ENCODE assay signal across 15 cellular contexts in the genomic region with DNA sequence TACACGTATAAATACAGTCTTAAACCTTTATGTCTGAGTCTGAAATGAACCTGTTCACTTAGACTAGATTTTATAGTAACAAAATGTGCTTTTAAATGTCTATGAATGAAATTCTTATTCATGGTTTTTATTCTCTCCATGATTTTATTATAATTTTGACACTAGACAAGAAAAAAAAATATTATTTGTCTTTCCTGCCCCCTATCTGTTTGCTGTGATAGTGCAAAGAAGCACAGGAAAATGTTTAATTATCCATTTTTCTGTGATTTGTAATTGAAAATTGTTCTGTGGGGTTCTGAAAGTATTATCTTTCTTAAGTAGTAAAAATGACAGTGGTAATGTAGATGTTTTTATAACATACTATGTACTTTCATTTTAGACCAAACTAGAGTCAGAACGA. TPM values are rescaled to one million over a fixed set of nuclear protein-coding genes. Genes with fewer than 3 reads are reported as not detected.
DNase-seq lines count a peak whose midpoint lies in the region; ATAC-seq and TF ChIP-seq lines count a peak whose summit lies in the region.
"Had no signal": no experiment of that assay in that cellular context is flagged by ENCODE, and none has a peak within 500 bp of the region (broad histone marks: within the 10 kb centered on the region; RNA-seq: fewer than 3 reads in every experiment).

No MANE protein-coding gene starts in this region.

- no TSS peak for BruUV-seq in PC-9 (replicated peaks; lab: Mats Ljungman, UMichigan)

- H2AFZ ChIP-seq in PC-9, result no peak overlapping the region
- H2AFZ ChIP-seq: GM23338 had no signal

- H3K27ac ChIP-seq in PC-9 (no peak overlapping the region), tibial artery (no peak overlapping the region)
- H3K27ac ChIP-seq: BLaER1, SJCRH30 had no signal

- H3K27me3 ChIP-seq in PC-9 (ENCODE audit: insufficient read depth, low read depth) (no peaks in the 10 kb centered on the region), tibial artery (no peaks in the 10 kb centered on the region)
- H3K27me3 ChIP-seq: SJCRH30 had no signal

- no peak overlapping the region for H3K4me2 ChIP-seq in PC-9
- H3K4me2 ChIP-seq: BLaER1, GM23338 had no signal

- H3K4me1 ChIP-seq in PC-9 (replicated peaks; ENCODE audit: insufficient read depth) (no peaks in the 10 kb centered on the region), tibial artery (no peaks in the 10 kb centered on the region)
- H3K4me1 ChIP-seq: BLaER1, SJCRH30 had no signal

- CTCF ChIA-PET in activated CD8-positive, alpha-beta T cell treated with anti-CD3 and anti-CD28 coated beads for 36 hours (lab: Charles Lee), result interaction anchor here (1.0 kb wide), 1 partner anchor 88 kb away, joined by 6 read pairs; no protein-coding TSS in a partner anchor
- CTCF ChIA-PET in activated CD8-positive, alpha-beta T cell treated with anti-CD3 and anti-CD28 coated beads, Interleukin-2, amount 10 ng/mL, durations not matched to agents 7 days and 5 days (lab: Charles Lee), result interaction anchor here (1.3 kb wide), 1 partner anchor 87 kb away, joined by 8 read pairs; no protein-coding TSS in a partner anchor
- CTCF ChIA-PET in PC-9 (lab: Charles Lee), result no interaction called here

- H3K9me3 Mint-ChIP-seq in activated CD8-positive, alpha-beta T cell treated with anti-CD3 and anti-CD28 coated beads for 36 hours, result no peaks in the 10 kb centered on the region
- H3K9me3 Mint-ChIP-seq in activated CD8-positive, alpha-beta T cell treated with anti-CD3 and anti-CD28 coated beads, Interleukin-2, amount 10 ng/mL, durations not matched to agents 7 days and 5 days (ENCODE audit: insufficient read depth), result no peaks in the 10 kb centered on the region
- H3K9me3 Mint-ChIP-seq: GM23338 had no signal

- peaks cover 13% of the 10 kb centered on the region for H3K4me1 Mint-ChIP-seq in activated CD8-positive, alpha-beta T cell treated with anti-CD3 and anti-CD28 coated beads for 36 hours (ENCODE audit: low read depth)
- H3K4me1 Mint-ChIP-seq in activated CD8-positive, alpha-beta T cell treated with anti-CD3 and anti-CD28 coated beads, Interleukin-2, amount 10 ng/mL, durations not matched to agents 7 days and 5 days (ENCODE audit: low read depth), result peaks cover 8% of the 10 kb centered on the region

- no peaks in the 10 kb centered on the region for H4K20me1 ChIP-seq in PC-9 (ENCODE audit: insufficient read depth)

- H3K79me2 ChIP-seq in PC-9 (ENCODE audit: low read depth), result no peaks in the 10 kb centered on the region

- ATAC-seq in activated CD8-positive, alpha-beta T cell treated with anti-CD3 and anti-CD28 coated beads for 36 hours, result no peak
- ATAC-seq in activated CD8-positive, alpha-beta T cell treated with anti-CD3 and anti-CD28 coated beads, Interleukin-2, amount 10 ng/mL, durations not matched to agents 7 days and 5 days, result no peak
- ATAC-seq in HG02840 (IDR thresholded peaks at IDR 0.05; ENCODE audit: low FRiP score, unreplicated experiment), result no peak
- ATAC-seq: GM23338 had no signal

- DNase-seq in activated CD8-positive, alpha-beta T cell treated with anti-CD3 and anti-CD28 coated beads for 36 hours, result no peak
- DNase-seq in activated CD8-positive, alpha-beta T cell treated with anti-CD3 and anti-CD28 coated beads, Interleukin-2, amount 10 ng/mL, durations not matched to agents 7 days and 5 days, result no peak
- no peak for DNase-seq in PC-9
- peak; percentile 3 for DNase-seq in fibroblast of mammary gland (ENCODE audit: low read depth)
- no peak for DNase-seq in tibial artery
- no peak for DNase-seq in COR-L47 (lab: John Stamatoyannopoulos, UW)
- DNase-seq in DMS153 treated with DMSO at 0.1 percent for 48 hours (lab: John Stamatoyannopoulos, UW; ENCODE audit: unreplicated experiment), result no peak
- DNase-seq: foreskin melanocyte; mesenchymal stem cell; NCI-H1105 treated with DMSO at 0.1 percent for 48 hours; SJCRH30; stimulated activated CD4-positive, alpha-beta T cell treated with anti-CD3 and anti-CD28 coated beads, Interleukin-12 subunit alpha, Interleukin-12 subunit beta, amount 100 ng/mL, for 4 hours had no signal

- peak; percentile 36 for TF ChIP-seq CTCF in activated CD8-positive, alpha-beta T cell treated with anti-CD3 and anti-CD28 coated beads for 36 hours (IDR thresholded peaks at IDR 0.05)
- TF ChIP-seq CTCF in PC-9 (conservative IDR thresholded peaks at IDR 0.05) (peak; percentile 70), fibroblast of mammary gland (conservative IDR thresholded peaks at IDR 0.05; ENCODE audit: control insufficient read depth, insufficient read depth, low read depth, low read length) (peak; percentile 49), tibial artery (IDR thresholded peaks at IDR 0.05) (peak; percentile 15 to 23)

- H3K36me3 ChIP-seq in PC-9 (ENCODE audit: low read depth) (no peaks in the 10 kb centered on the region), tibial artery (peaks cover 0 to 14% (median 10%) of the 10 kb centered on the region in 3 donors)
- H3K36me3 ChIP-seq: SJCRH30 had no signal

- H3K9me3 ChIP-seq in PC-9 (ENCODE audit: insufficient read depth, low read depth), result no peaks in the 10 kb centered on the region
- no peaks in the 10 kb centered on the region for H3K9me3 ChIP-seq in tibial artery
- H3K9me3 ChIP-seq: BLaER1, SJCRH30 had no signal

- no peaks in the 10 kb centered on the region for H3F3A ChIP-seq in PC-9 (ENCODE audit: insufficient read depth, low read depth)

- H3K27me3 Mint-ChIP-seq in activated CD8-positive, alpha-beta T cell treated with anti-CD3 and anti-CD28 coated beads for 36 hours, result no peaks in the 10 kb centered on the region
- H3K27me3 Mint-ChIP-seq in activated CD8-positive, alpha-beta T cell treated with anti-CD3 and anti-CD28 coated beads, Interleukin-2, amount 10 ng/mL, durations not matched to agents 7 days and 5 days (ENCODE audit: low read depth), result no peaks in the 10 kb centered on the region

- no peaks in the 10 kb centered on the region for H3K9me2 ChIP-seq in PC-9 (ENCODE audit: insufficient read depth)

- H3K27ac Mint-ChIP-seq in activated CD8-positive, alpha-beta T cell treated with anti-CD3 and anti-CD28 coated beads for 36 hours, result no peak overlapping the region
- H3K27ac Mint-ChIP-seq in activated CD8-positive, alpha-beta T cell treated with anti-CD3 and anti-CD28 coated beads, Interleukin-2, amount 10 ng/mL, durations not matched to agents 7 days and 5 days, result no peak overlapping the region
- H3K27ac Mint-ChIP-seq: GM23338 had no signal

- no peak overlapping the region for H3K4me3 Mint-ChIP-seq in activated CD8-positive, alpha-beta T cell treated with anti-CD3 and anti-CD28 coated beads for 36 hours
- no peak overlapping the region for H3K4me3 Mint-ChIP-seq in activated CD8-positive, alpha-beta T cell treated with anti-CD3 and anti-CD28 coated beads, Interleukin-2, amount 10 ng/mL, durations not matched to agents 7 days and 5 days
- H3K4me3 Mint-ChIP-seq: GM23338 had no signal

- POLR2A ChIA-PET in activated CD8-positive, alpha-beta T cell treated with anti-CD3 and anti-CD28 coated beads for 36 hours (lab: Charles Lee), result no interaction called here
- POLR2A ChIA-PET in activated CD8-positive, alpha-beta T cell treated with anti-CD3 and anti-CD28 coated beads, Interleukin-2, amount 10 ng/mL, durations not matched to agents 7 days and 5 days (lab: Charles Lee), result no interaction called here
- POLR2A ChIA-PET in PC-9 (lab: Charles Lee; ENCODE audit: unreplicated experiment), result no interaction called here

- peaks cover 17% of the 10 kb centered on the region for H3K36me3 Mint-ChIP-seq in activated CD8-positive, alpha-beta T cell treated with anti-CD3 and anti-CD28 coated beads for 36 hours (ENCODE audit: low read depth)
- H3K36me3 Mint-ChIP-seq in activated CD8-positive, alpha-beta T cell treated with anti-CD3 and anti-CD28 coated beads, Interleukin-2, amount 10 ng/mL, durations not matched to agents 7 days and 5 days (ENCODE audit: low read depth), result peaks cover 27% of the 10 kb centered on the region

- H3K4me3 ChIP-seq in PC-9, result no peak overlapping the region
- H3K4me3 ChIP-seq in fibroblast of mammary gland (ENCODE audit: control insufficient read depth, low read depth, low read length), result no peak overlapping the region
- H3K4me3 ChIP-seq in tibial artery, result no peak overlapping the region
- H3K4me3 ChIP-seq: BLaER1, GM23338, SJCRH30 had no signal

- intact Hi-C loops in activated CD8-positive, alpha-beta T cell treated with anti-CD3 and anti-CD28 coated beads for 36 hours (cut with micrococcal nuclease), result loop anchor here (5.0 kb wide), 1 partner anchor 85 kb away; no protein-coding TSS in a partner anchor
- intact Hi-C loops in PC-9 (cut with micrococcal nuclease; ENCODE audit: unreplicated experiment) (no loop called here), tibial artery (cut with DNase I; ENCODE audit: low total_unique reads) (loop anchor here (10.0 kb wide), 1 partner anchor 88 kb away; no protein-coding TSS in a partner anchor)

RNA-seq across cellular contexts. Expression of gene INTS6L, which starts 52.0 kb away (rescaled TPM):
- total RNA-seq in activated CD8-positive, alpha-beta T cell treated with anti-CD3 and anti-CD28 coated beads for 36 hours, result 10 to 100 TPM; 19.9 to 21.0 TPM
- total RNA-seq in activated CD8-positive, alpha-beta T cell treated with anti-CD3 and anti-CD28 coated beads, Interleukin-2, amount 10 ng/mL, durations not matched to agents 7 days and 5 days, result 10 to 100 TPM; 24.4 to 24.9 TPM
- not detected in 2 replicates for total RNA-seq in PC-9 (2021)

Comparison
In these comparisons a context has a peak if more than half of its experiments do, and no peak if none do; other contexts are left out.
1. CTCF ChIP-seq: peak in every context shown above with its lines; median percentile 70 in PC-9; 49 in fibroblast of mammary gland; 36 in activated CD8-positive, alpha-beta T cell treated with anti-CD3 and anti-CD28 coated beads for 36 hours; 19 in tibial artery.
2. RNA of gene INTS6L, which starts 52.0 kb away (total RNA-seq): 24.4 to 24.9 TPM in activated CD8-positive, alpha-beta T cell treated with anti-CD3 and anti-CD28 coated beads, Interleukin-2, amount 10 ng/mL, durations not matched to agents 7 days and 5 days and 19.9 to 21.0 TPM in activated CD8-positive, alpha-beta T cell treated with anti-CD3 and anti-CD28 coated beads for 36 hours; not detected in PC-9; every median in the first group is over 10 times any median in the second.